ENCODE assay signal across 24 cellular contexts in genomic region chr16:2143874-2144485, GRCh38. TPM values are rescaled to one million over a fixed set of nuclear protein-coding genes. Genes with fewer than 3 reads are reported as not detected.
DNase-seq lines count a peak whose midpoint lies in the region; ATAC-seq and TF ChIP-seq lines count a peak whose summit lies in the region.
"Had no signal": no experiment of that assay in that cellular context is flagged by ENCODE, and none has a peak within 500 bp of the region (broad histone marks: within the 10 kb centered on the region; RNA-seq: fewer than 3 reads in every experiment).

No MANE protein-coding gene starts in this region.

- H3K79me2 ChIP-seq in osteoblast (ENCODE audit: insufficient read depth, low read length): no peaks in the 10 kb centered on the region

- intact Hi-C loops in activated CD4-positive, alpha-beta T cell treated with anti-CD3 and anti-CD28 coated beads, Interleukin-2, amount 10 ng/mL, durations not matched to agents 24 days and 14 days (cut with micrococcal nuclease): no loop called here

- DNase-seq in H4 (ENCODE audit: low spot score) (peak; percentile 3), WERI-Rb-1 (no peak), foreskin keratinocyte (no peak), osteoblast (ENCODE audit: insufficient read length, low spot score, missing footprints) (peak; percentile 66), globus pallidus (ENCODE audit: low spot score) (no peak), NCI-H2227 (lab: John Stamatoyannopoulos, UW; ENCODE audit: unreplicated experiment) (no peak), pons (ENCODE audit: low spot score) (no peak)
- DNase-seq in activated CD4-positive, alpha-beta T cell treated with anti-CD3 and anti-CD28 coated beads, Interleukin-2, amount 10 ng/mL, durations not matched to agents 24 days and 14 days: no peak
- DNase-seq: ACHN, GF-D8, H7, Kasumi-1, MG63, NCI-H1048, NCI-H1436, NCI-H2029, NCI-H510A, NCI-H82 had no signal

- H3K4me2 ChIP-seq in osteoblast (ENCODE audit: insufficient read depth, low read length): no peak overlapping the region
- H3K4me2 ChIP-seq: PC-9 had no signal

- H4K20me1 ChIP-seq in osteoblast (ENCODE audit: insufficient read depth, low read length): peaks cover 25% of the 10 kb centered on the region

- H2AFZ ChIP-seq in osteoblast (ENCODE audit: low read length): no peak overlapping the region
- H2AFZ ChIP-seq: PC-9 had no signal

- no peaks in the 10 kb centered on the region for H3K27me3 ChIP-seq in WERI-Rb-1 (ENCODE audit: insufficient read depth, low read depth, severe bottlenecking)
- H3K27me3 ChIP-seq in foreskin keratinocyte: no peaks in the 10 kb centered on the region
- H3K27me3 ChIP-seq in osteoblast (ENCODE audit: insufficient read depth, low read length): no peaks in the 10 kb centered on the region
- H3K27me3 ChIP-seq: MG63, SJSA1 had no signal

- no peaks in the 10 kb centered on the region for H3K9me3 Mint-ChIP-seq in activated CD4-positive, alpha-beta T cell treated with anti-CD3 and anti-CD28 coated beads, Interleukin-2, amount 10 ng/mL, durations not matched to agents 24 days and 14 days
- H3K9me3 Mint-ChIP-seq: IgD-negative memory B cell; T-helper 1 cell treated with Interleukin-12 subunit alpha and Interleukin-12 subunit beta and Interleukin-4 antibody, amounts not matched to agents 30 μg/mL and 1 μg/mL, for 36 hours had no signal

- no peak overlapping the region for H3K4me3 Mint-ChIP-seq in activated CD4-positive, alpha-beta T cell treated with anti-CD3 and anti-CD28 coated beads, Interleukin-2, amount 10 ng/mL, durations not matched to agents 24 days and 14 days
- H3K4me3 Mint-ChIP-seq: IgD-negative memory B cell; T-helper 1 cell treated with Interleukin-12 subunit alpha and Interleukin-12 subunit beta and Interleukin-4 antibody, amounts not matched to agents 30 μg/mL and 1 μg/mL, for 36 hours had no signal

- TF ChIP-seq CTCF in WERI-Rb-1 (IDR thresholded peaks at IDR 0.05; ENCODE audit: low read depth, low read length) (no peak), foreskin keratinocyte (conservative IDR thresholded peaks at IDR 0.05) (no peak), osteoblast (IDR thresholded peaks at IDR 0.05; ENCODE audit: extremely low read depth, low read depth, low read length) (no peak)

- no peaks in the 10 kb centered on the region for H3K9me3 ChIP-seq in WERI-Rb-1 (ENCODE audit: severe bottlenecking)
- H3K9me3 ChIP-seq in osteoblast (ENCODE audit: low read depth, low read length): no peaks in the 10 kb centered on the region
- H3K9me3 ChIP-seq: MG63, SJSA1 had no signal

- no peaks in the 10 kb centered on the region for H3K36me3 Mint-ChIP-seq in activated CD4-positive, alpha-beta T cell treated with anti-CD3 and anti-CD28 coated beads, Interleukin-2, amount 10 ng/mL, durations not matched to agents 24 days and 14 days (ENCODE audit: low read depth)
- H3K36me3 Mint-ChIP-seq: IgD-negative memory B cell had no signal

- H3K27ac ChIP-seq in WERI-Rb-1: peak overlapping the region; percentile 25
- no peak overlapping the region for H3K27ac ChIP-seq in foreskin keratinocyte
- no peak overlapping the region for H3K27ac ChIP-seq in osteoblast (ENCODE audit: low read depth, low read length)
- H3K27ac ChIP-seq: C4-2B, PC-9, SJSA1 had no signal

- H3K27ac Mint-ChIP-seq in activated CD4-positive, alpha-beta T cell treated with anti-CD3 and anti-CD28 coated beads, Interleukin-2, amount 10 ng/mL, durations not matched to agents 24 days and 14 days: no peak overlapping the region
- H3K27ac Mint-ChIP-seq: IgD-negative memory B cell; T-helper 1 cell treated with Interleukin-12 subunit alpha and Interleukin-12 subunit beta and Interleukin-4 antibody, amounts not matched to agents 30 μg/mL and 1 μg/mL, for 36 hours had no signal

- peaks cover 2% of the 10 kb centered on the region for H3K4me1 Mint-ChIP-seq in activated CD4-positive, alpha-beta T cell treated with anti-CD3 and anti-CD28 coated beads, Interleukin-2, amount 10 ng/mL, durations not matched to agents 24 days and 14 days

- H3K27me3 Mint-ChIP-seq in activated CD4-positive, alpha-beta T cell treated with anti-CD3 and anti-CD28 coated beads, Interleukin-2, amount 10 ng/mL, durations not matched to agents 24 days and 14 days: peaks cover 6% of the 10 kb centered on the region
- H3K27me3 Mint-ChIP-seq: IgD-negative memory B cell had no signal

- ATAC-seq in foreskin keratinocyte: peak; percentile 8

- H3K4me3 ChIP-seq in WERI-Rb-1 (ENCODE audit: low read depth, low read length): no peak overlapping the region
- H3K4me3 ChIP-seq in osteoblast (ENCODE audit: insufficient read depth, low read length): no peak overlapping the region
- H3K4me3 ChIP-seq: MG63, PC-9, SJSA1 had no signal

- H3K4me1 ChIP-seq in foreskin keratinocyte: peaks cover 3% of the 10 kb centered on the region
- peaks cover 3% of the 10 kb centered on the region for H3K4me1 ChIP-seq in osteoblast (ENCODE audit: insufficient read depth, low read length)

- H3K36me3 ChIP-seq in WERI-Rb-1 (no peaks in the 10 kb centered on the region), osteoblast (ENCODE audit: insufficient read depth, low read length) (no peaks in the 10 kb centered on the region)

RNA-seq across cellular contexts. Expression of gene RAB26, which starts 4.4 kb away (rescaled TPM):
- 1.9 and 3.2 TPM in 2 replicates for total RNA-seq in H4 (2014; rRNA removed; shearing (Covaris generic))
- 0.42 and 0.44 TPM in 2 replicates for total RNA-seq in foreskin keratinocyte
- 0.49 and 0.72 TPM in 2 replicates for polyA plus RNA-seq in foreskin keratinocyte
- 0.36 and 0.59 TPM in 2 replicates for total RNA-seq in osteoblast
- total RNA-seq in activated CD4-positive, alpha-beta T cell treated with anti-CD3 and anti-CD28 coated beads, Interleukin-2, amount 10 ng/mL, durations not matched to agents 24 days and 14 days: 0.83 and 1.0 TPM in 2 replicates

RNA-seq across cellular contexts. Expression of gene PKD1, which starts 8.3 kb away (rescaled TPM):
- total RNA-seq in H4 (2014; rRNA removed; shearing (Covaris generic)): 10.9 and 14.1 TPM in 2 replicates
- 36.7 and 46.5 TPM in 2 replicates for total RNA-seq in foreskin keratinocyte
- 16.8 and 19.7 TPM in 2 replicates for polyA plus RNA-seq in foreskin keratinocyte
- 139 and 180 TPM in 2 replicates for total RNA-seq in osteoblast
- total RNA-seq in activated CD4-positive, alpha-beta T cell treated with anti-CD3 and anti-CD28 coated beads, Interleukin-2, amount 10 ng/mL, durations not matched to agents 24 days and 14 days: 91.4 and 93.3 TPM in 2 replicates

RNA-seq across cellular contexts. Expression of gene TRAF7, which starts 11.6 kb away (rescaled TPM):
- 58.2 and 71.0 TPM in 2 replicates for total RNA-seq in H4 (2014; rRNA removed; shearing (Covaris generic))
- 86.0 and 89.7 TPM in 2 replicates for total RNA-seq in foreskin keratinocyte
- polyA plus RNA-seq in foreskin keratinocyte: 62.1 and 69.0 TPM in 2 replicates
- total RNA-seq in osteoblast: 49.5 and 56.1 TPM in 2 replicates
- total RNA-seq in activated CD4-positive, alpha-beta T cell treated with anti-CD3 and anti-CD28 coated beads, Interleukin-2, amount 10 ng/mL, durations not matched to agents 24 days and 14 days: 68.7 and 80.3 TPM in 2 replicates

RNA-seq across cellular contexts. Expression of gene CASKIN1, which starts 52.4 kb away (rescaled TPM):
- total RNA-seq in H4 (2014; rRNA removed; shearing (Covaris generic)): 0.02 TPM in 2 replicates
- total RNA-seq in foreskin keratinocyte (0.03 and 0.04 TPM in 2 replicates), osteoblast (not detected in 2 replicates)
- polyA plus RNA-seq in foreskin keratinocyte: 0.06 and 0.08 TPM in 2 replicates
- total RNA-seq in activated CD4-positive, alpha-beta T cell treated with anti-CD3 and anti-CD28 coated beads, Interleukin-2, amount 10 ng/mL, durations not matched to agents 24 days and 14 days: 2.2 and 2.3 TPM in 2 replicates
- total RNA-seq: Daoy, SJSA1 had no signal
- polyA plus RNA-seq: IgD-negative memory B cell had no signal

Comparison
In these comparisons a context has a peak if more than half of its experiments do, and no peak if none do; other contexts are left out.
1. DNase-seq: peak in H4 (single experiment) and osteoblast (single experiment); none in WERI-Rb-1 (single experiment), foreskin keratinocyte (0 of 2), globus pallidus (single experiment), NCI-H2227 (single experiment), pons (single experiment) and activated CD4-positive, alpha-beta T cell treated with anti-CD3 and anti-CD28 coated beads, Interleukin-2, amount 10 ng/mL, durations not matched to agents 24 days and 14 days (single experiment).